Comparison of ENCODE assay signal across 1 cellular context in genomic region chr9:137293482-137294090, GRCh38.
TF ChIP-seq lines count a peak whose summit lies in the region.

No MANE protein-coding gene starts in this region.

TF ChIP-seq in K562, 482 proteins besides CTCF, POLR2A, EP300 and RAD21:
- TF ChIP-seq E2F1 (CRISPR knock-in tag; IDR thresholded peaks at IDR 0.05) (no peak), ZBTB26 (CRISPR knock-in tag; IDR thresholded peaks at IDR 0.05) (no peak), NRF1 (conservative IDR thresholded peaks at IDR 0.05 in 1 of 2, IDR thresholded peaks at IDR 0.05 in 1 of 2) (no peak), RBM14 (IDR thresholded peaks at IDR 0.05; ENCODE audit: borderline replicate concordance, insufficient read depth, low read depth, low read length) (no peak), RNF2 (IDR thresholded peaks at IDR 0.05) (no peak)
TF ChIP-seq in K562: peak in this region for 0.
